ENCODE assay signal across 3 cellular contexts in the genomic region with DNA sequence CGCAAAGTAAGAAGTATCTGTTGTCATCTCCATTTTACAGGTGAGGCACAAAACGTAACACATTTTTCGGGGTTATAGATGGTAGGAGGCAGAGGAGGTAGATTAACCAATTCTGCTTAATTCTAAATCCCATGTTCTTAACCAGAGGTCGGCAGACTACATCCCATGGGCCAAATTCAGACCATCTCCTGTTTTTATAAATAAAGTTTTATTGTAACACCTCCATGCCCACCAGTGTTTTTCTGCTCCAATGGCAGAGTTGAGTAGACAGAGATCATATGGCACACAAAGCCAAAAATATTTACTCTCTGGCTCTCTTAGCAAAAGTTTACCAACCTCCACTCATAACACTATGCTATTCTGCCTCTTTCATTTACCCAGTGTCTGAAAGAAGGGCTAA.
A peak's percentile ranks its signal among the peaks of the same experiment; 100 is the strongest.
TF ChIP-seq lines count a peak whose summit lies in the region.

No MANE protein-coding gene starts in this region.

TF ChIP-seq in HepG2, 621 proteins besides CTCF, POLR2A, EP300 and RAD21:
- TF ChIP-seq, protein P1, sequence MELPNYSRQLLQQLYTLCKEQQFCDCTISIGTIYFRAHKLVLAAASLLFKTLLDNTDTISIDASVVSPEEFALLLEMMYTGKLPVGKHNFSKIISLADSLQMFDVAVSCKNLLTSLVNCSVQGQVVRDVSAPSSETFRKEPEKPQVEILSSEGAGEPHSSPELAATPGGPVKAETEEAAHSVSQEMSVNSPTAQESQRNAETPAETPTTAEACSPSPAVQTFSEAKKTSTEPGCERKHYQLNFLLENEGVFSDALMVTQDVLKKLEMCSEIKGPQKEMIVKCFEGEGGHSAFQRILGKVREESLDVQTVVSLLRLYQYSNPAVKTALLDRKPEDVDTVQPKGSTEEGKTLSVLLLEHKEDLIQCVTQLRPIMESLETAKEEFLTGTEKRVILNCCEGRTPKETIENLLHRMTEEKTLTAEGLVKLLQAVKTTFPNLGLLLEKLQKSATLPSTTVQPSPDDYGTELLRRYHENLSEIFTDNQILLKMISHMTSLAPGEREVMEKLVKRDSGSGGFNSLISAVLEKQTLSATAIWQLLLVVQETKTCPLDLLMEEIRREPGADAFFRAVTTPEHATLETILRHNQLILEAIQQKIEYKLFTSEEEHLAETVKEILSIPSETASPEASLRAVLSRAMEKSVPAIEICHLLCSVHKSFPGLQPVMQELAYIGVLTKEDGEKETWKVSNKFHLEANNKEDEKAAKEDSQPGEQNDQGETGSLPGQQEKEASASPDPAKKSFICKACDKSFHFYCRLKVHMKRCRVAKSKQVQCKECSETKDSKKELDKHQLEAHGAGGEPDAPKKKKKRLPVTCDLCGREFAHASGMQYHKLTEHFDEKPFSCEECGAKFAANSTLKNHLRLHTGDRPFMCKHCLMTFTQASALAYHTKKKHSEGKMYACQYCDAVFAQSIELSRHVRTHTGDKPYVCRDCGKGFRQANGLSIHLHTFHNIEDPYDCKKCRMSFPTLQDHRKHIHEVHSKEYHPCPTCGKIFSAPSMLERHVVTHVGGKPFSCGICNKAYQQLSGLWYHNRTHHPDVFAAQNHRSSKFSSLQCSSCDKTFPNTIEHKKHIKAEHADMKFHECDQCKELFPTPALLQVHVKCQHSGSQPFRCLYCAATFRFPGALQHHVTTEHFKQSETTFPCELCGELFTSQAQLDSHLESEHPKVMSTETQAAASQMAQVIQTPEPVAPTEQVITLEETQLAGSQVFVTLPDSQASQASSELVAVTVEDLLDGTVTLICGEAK (IDR thresholded peaks at IDR 0.05) = peak; percentile 60
- TF ChIP-seq, protein P1 (CRISPR knock-in tag; IDR thresholded peaks at IDR 0.05) = peak; percentile 97
- TF ChIP-seq YEATS4 (CRISPR knock-in tag; IDR thresholded peaks at IDR 0.05; ENCODE audit: borderline replicate concordance) = no peak

TF ChIP-seq in GM12878, 131 proteins besides CTCF, POLR2A, EP300 and RAD21:
- TF ChIP-seq, protein P1 (IDR thresholded peaks at IDR 0.05; ENCODE audit: borderline replicate concordance) = peak; percentile 60
- no peak for TF ChIP-seq POLR2AphosphoS5 (IDR thresholded peaks at IDR 0.05; ENCODE audit: low read length)

TF ChIP-seq in K562, 482 proteins besides CTCF, POLR2A, EP300 and RAD21:
- TF ChIP-seq FOXJ2 (tag; IDR thresholded peaks at IDR 0.05) = no peak
- TF ChIP-seq, protein P1 (IDR thresholded peaks at IDR 0.05) = peak; percentile 92
- TF ChIP-seq, protein P1 (CRISPR knock-in tag; IDR thresholded peaks at IDR 0.05) = peak; percentile 76
